8 cellular contexts compared by ENCODE assay signal in genomic region chr2:189783451-189783926, GRCh38. TPM values are rescaled to one million over a fixed set of nuclear protein-coding genes. Genes with fewer than 3 reads are reported as not detected.
DNase-seq lines count a peak whose midpoint lies in the region; ATAC-seq and TF ChIP-seq lines count a peak whose summit lies in the region.

No MANE protein-coding gene starts in this region.

- no peak overlapping the region for H2BK120ac ChIP-seq in mesendoderm (ENCODE audit: low read depth, low read length)

- H4K20me1 ChIP-seq in BLaER1 (peaks cover 11% of the 10 kb centered on the region; the same call in 1 of the 2 replicates), PC-9 (ENCODE audit: insufficient read depth) (no peaks in the 10 kb centered on the region)

- DNase-seq in PC-9 (no peak), dermis blood vessel endothelial cell (peak; percentile 65), mesendoderm (no peak)

- H3K4me3 ChIP-seq in BLaER1, result peak overlapping the region; percentile 87
- H3K4me3 ChIP-seq in PC-9, result peak overlapping the region; percentile 84
- H3K4me3 ChIP-seq in mesendoderm (ENCODE audit: low read length), result peak overlapping the region; percentile 91
- H3K4me3 ChIP-seq in urinary bladder (ENCODE audit: low read depth, low read length), result peak overlapping the region; percentile 72

- H2AFZ ChIP-seq in PC-9, result peak overlapping the region; percentile 98

- intact Hi-C loops in PC-9 (cut with micrococcal nuclease; ENCODE audit: unreplicated experiment), result no loop called here

- H3K9me3 ChIP-seq in BLaER1 (no peaks in the 10 kb centered on the region), PC-9 (ENCODE audit: insufficient read depth, low read depth) (no peaks in the 10 kb centered on the region)

- peak overlapping the region; percentile 74 for H3K4me2 ChIP-seq in BLaER1
- H3K4me2 ChIP-seq in PC-9, result peak overlapping the region; percentile 78
- H3K4me2 ChIP-seq in mesendoderm (ENCODE audit: low read length), result peak overlapping the region; percentile 54

- peak overlapping the region; percentile 53 for H3K18ac ChIP-seq in mesendoderm (ENCODE audit: low read length)

- no CpG with 5 or more reads among the region's 17 CpGs for WGBS in mesendoderm (ENCODE audit: extremely low coverage, insufficient coverage, low lambda C conversion rate)
- under 1% methylated on average over 17 of the region's 17 CpGs for WGBS in urinary bladder

- peak overlapping the region; percentile 89 for H3K9ac ChIP-seq in BLaER1
- H3K9ac ChIP-seq in mesendoderm (ENCODE audit: low read length), result peak overlapping the region; percentile 92

- H3K27me3 ChIP-seq in BLaER1 (no peaks in the 10 kb centered on the region), PC-9 (ENCODE audit: insufficient read depth, low read depth) (no peaks in the 10 kb centered on the region), mesendoderm (ENCODE audit: insufficient read depth, low read length, poor library complexity) (no peaks in the 10 kb centered on the region)

- TF ChIP-seq CTCF in PC-9 (conservative IDR thresholded peaks at IDR 0.05), result no peak

- H3K23ac ChIP-seq in mesendoderm (ENCODE audit: low read length), result no peak overlapping the region

- peak overlapping the region; percentile 92 for H3K27ac ChIP-seq in BLaER1
- peak overlapping the region; percentile 53 for H3K27ac ChIP-seq in PC-9
- H3K27ac ChIP-seq in mesendoderm (ENCODE audit: low read depth, low read length), result peak overlapping the region; percentile 93
- peak overlapping the region; percentile 93 for H3K27ac ChIP-seq in urinary bladder (ENCODE audit: low read depth)

- BruUV-seq in PC-9 (replicated peaks; lab: Mats Ljungman, UMichigan), result no TSS peak

- no peak overlapping the region for H2BK5ac ChIP-seq in mesendoderm (ENCODE audit: low read length)

- no peak overlapping the region for H2BK15ac ChIP-seq in mesendoderm (replicated peaks; ENCODE audit: low read depth)

- no peak overlapping the region for H4K5ac ChIP-seq in mesendoderm (ENCODE audit: low read length)

- H2AK5ac ChIP-seq in mesendoderm (ENCODE audit: low read length), result no peak overlapping the region

- H4K8ac ChIP-seq in mesendoderm (ENCODE audit: low read depth, low read length), result no peak overlapping the region

- H3K4me1 ChIP-seq in BLaER1, result peaks cover 34% of the 10 kb centered on the region
- peaks cover 11% of the 10 kb centered on the region for H3K4me1 ChIP-seq in PC-9 (replicated peaks; ENCODE audit: insufficient read depth)
- peaks cover 5% of the 10 kb centered on the region for H3K4me1 ChIP-seq in mesendoderm (ENCODE audit: control insufficient read depth, low read depth, low read length)
- H3K4me1 ChIP-seq in urinary bladder (ENCODE audit: insufficient read depth), result peaks cover 2% of the 10 kb centered on the region

- peaks cover 8% of the 10 kb centered on the region; the same call in 1 of the 2 replicates for H3F3A ChIP-seq in PC-9 (ENCODE audit: insufficient read depth, low read depth)

- ATAC-seq in GM18870 (IDR thresholded peaks at IDR 0.05; ENCODE audit: unreplicated experiment) (peak; percentile 26), HG03139 (IDR thresholded peaks at IDR 0.05; ENCODE audit: unreplicated experiment) (peak; percentile 3), HG02970 (IDR thresholded peaks at IDR 0.05; ENCODE audit: low FRiP score, unreplicated experiment) (no peak)

- peak overlapping the region; percentile 98 for H3K56ac ChIP-seq in mesendoderm (ENCODE audit: low read length)

- H3K36me3 ChIP-seq in BLaER1 (peaks cover 53% of the 10 kb centered on the region), PC-9 (ENCODE audit: low read depth) (no peaks in the 10 kb centered on the region), mesendoderm (ENCODE audit: control insufficient read depth, insufficient read depth, low read length) (no peaks in the 10 kb centered on the region), urinary bladder (ENCODE audit: insufficient read depth) (peaks cover 3% of the 10 kb centered on the region)

- H3K79me1 ChIP-seq in mesendoderm (ENCODE audit: low read length), result peaks cover 9% of the 10 kb centered on the region

- CTCF ChIA-PET in PC-9 (lab: Charles Lee), result no interaction called here

- H3K79me2 ChIP-seq in PC-9 (ENCODE audit: low read depth) (peaks cover 42% of the 10 kb centered on the region), mesendoderm (ENCODE audit: control insufficient read depth, insufficient read depth, low read length) (peaks cover 30% of the 10 kb centered on the region)

- POLR2A ChIA-PET in PC-9 (lab: Charles Lee; ENCODE audit: unreplicated experiment), result interaction anchor here (0.6 kb wide), 3 partner anchors 31 to 1098 kb away, joined by 3 to 4 read pairs (median 4); partner anchors contain the start of gene ANKAR

- H3K9me2 ChIP-seq in PC-9 (ENCODE audit: insufficient read depth), result no peaks in the 10 kb centered on the region

- no peak overlapping the region for H3K4ac ChIP-seq in mesendoderm (ENCODE audit: low read depth, low read length)

RNA-seq across cellular contexts. Expression of gene ORMDL1, which starts 0.7 kb away (rescaled TPM):
- total RNA-seq in PC-9 (2021), result 21.2 and 32.7 TPM in 2 replicates
- 51.3 and 54.6 TPM in 2 replicates for total RNA-seq in dermis blood vessel endothelial cell
- 69.6 TPM for polyA plus RNA-seq in mesendoderm (2013, experiment 1 of 2)
- 69.5 TPM for polyA plus RNA-seq in mesendoderm (2013, experiment 2 of 2)
- total RNA-seq in urinary bladder, result 76.3 TPM
- 38.6 TPM for polyA plus RNA-seq in urinary bladder

RNA-seq across cellular contexts. Expression of gene PMS1, which starts 0.8 kb away (rescaled TPM):
- total RNA-seq in PC-9 (2021) (18.6 and 20.0 TPM in 2 replicates), dermis blood vessel endothelial cell (24.2 and 39.1 TPM in 2 replicates), urinary bladder (69.4 TPM)
- polyA plus RNA-seq in mesendoderm (2013, experiment 1 of 2), result 24.5 TPM
- 23.3 TPM for polyA plus RNA-seq in mesendoderm (2013, experiment 2 of 2)
- 8.6 TPM for polyA plus RNA-seq in urinary bladder

RNA-seq across cellular contexts. Expression of gene OSGEPL1, which starts 20.9 kb away (rescaled TPM):
- total RNA-seq in PC-9 (2021), result 4.6 and 5.7 TPM in 2 replicates
- 5.9 and 6.1 TPM in 2 replicates for total RNA-seq in dermis blood vessel endothelial cell
- 5.3 TPM for polyA plus RNA-seq in mesendoderm (2013, experiment 1 of 2)
- 5.2 TPM for polyA plus RNA-seq in mesendoderm (2013, experiment 2 of 2)
- total RNA-seq in urinary bladder, result 20.4 TPM
- 5.7 TPM for polyA plus RNA-seq in urinary bladder
